8 cellular contexts compared by ENCODE assay signal in the genomic region with DNA sequence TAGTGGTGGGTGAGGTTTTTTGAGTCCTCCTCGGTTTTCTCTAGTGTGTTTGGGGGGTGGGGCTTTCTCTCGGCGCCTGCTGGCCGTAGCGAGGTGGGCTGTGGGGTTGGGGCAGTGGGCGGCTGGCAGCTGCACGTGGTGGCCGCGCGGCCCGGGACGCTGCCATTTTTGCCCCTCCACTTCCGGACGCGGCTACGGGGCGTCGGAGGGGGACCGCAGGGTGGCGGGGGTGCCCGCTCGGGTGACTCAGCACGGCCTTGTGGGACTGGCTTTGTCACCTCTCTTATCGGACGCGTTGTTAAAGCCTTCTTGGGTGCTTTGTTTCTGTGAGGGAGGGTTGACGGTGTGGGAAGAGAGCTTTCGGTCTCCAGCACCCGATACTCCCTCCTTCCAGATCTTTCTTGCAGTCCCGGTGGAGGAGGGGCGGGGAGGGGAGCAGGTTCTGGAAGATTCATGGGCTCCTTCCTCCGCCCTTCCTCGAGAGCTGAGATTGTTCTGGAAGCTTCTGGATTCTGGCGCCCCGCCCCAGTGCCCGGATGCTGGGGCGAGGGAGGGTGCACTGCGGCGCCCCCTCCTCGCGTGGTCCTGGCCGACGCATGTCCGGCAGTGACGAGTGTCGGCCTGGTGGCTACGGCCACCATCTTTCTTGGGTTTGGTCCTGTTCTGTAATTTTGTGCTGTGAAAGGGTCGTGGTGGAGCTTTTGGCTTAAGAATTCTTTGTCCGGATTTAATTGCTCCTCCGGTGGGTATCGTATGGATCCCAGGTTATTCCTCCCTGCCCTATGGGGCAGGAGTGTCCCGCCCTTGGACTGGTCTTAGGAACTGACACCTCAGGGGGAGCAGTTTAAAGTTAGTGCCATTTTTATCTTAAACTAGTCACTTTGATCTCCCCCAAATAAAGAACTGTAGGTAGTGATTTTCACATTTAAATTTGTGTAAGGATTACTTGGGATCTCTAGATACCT. TPM values are rescaled to one million over a fixed set of nuclear protein-coding genes. Genes with fewer than 3 reads are reported as not detected.
A peak's percentile ranks its signal among the peaks of the same experiment; 100 is the strongest.
DNase-seq lines count a peak whose midpoint lies in the region; ATAC-seq and TF ChIP-seq lines count a peak whose summit lies in the region.

No MANE protein-coding gene starts in this region.

- H3K79me2 ChIP-seq in osteoblast (ENCODE audit: insufficient read depth, low read length): peaks cover 52% of the 10 kb centered on the region

- H3K27ac ChIP-seq in SJCRH30 (peak overlapping the region; percentile 84), osteoblast (ENCODE audit: low read depth, low read length) (peak overlapping the region; percentile 95), temporal lobe (ENCODE audit: low read depth, low read length) (peak overlapping the region; percentile 100)

- H3K4me2 ChIP-seq in osteoblast (ENCODE audit: insufficient read depth, low read length): peak overlapping the region; percentile 97

- no peaks in the 10 kb centered on the region; the same call in none of the 2 replicates for H3K4me1 ChIP-seq in SJCRH30
- peaks cover 26% of the 10 kb centered on the region for H3K4me1 ChIP-seq in osteoblast (ENCODE audit: insufficient read depth, low read length)

- no peak for TF ChIP-seq CTCF in osteoblast (IDR thresholded peaks at IDR 0.05; ENCODE audit: extremely low read depth, low read depth, low read length)

- H3K27me3 ChIP-seq in SJCRH30 (no peaks in the 10 kb centered on the region), osteoblast (ENCODE audit: insufficient read depth, low read length) (no peaks in the 10 kb centered on the region)

- H3K4me3 ChIP-seq in SJCRH30: peak overlapping the region; percentile 93
- peak overlapping the region; percentile 99 for H3K4me3 ChIP-seq in osteoblast (ENCODE audit: insufficient read depth, low read length)

- no peak overlapping the region for H2AFZ ChIP-seq in osteoblast (ENCODE audit: low read length)

- no peaks in the 10 kb centered on the region for H3K9me3 ChIP-seq in SJCRH30 (replicated peaks)
- H3K9me3 ChIP-seq in osteoblast (ENCODE audit: low read depth, low read length): no peaks in the 10 kb centered on the region

- H3K36me3 ChIP-seq in SJCRH30 (peaks cover 52% of the 10 kb centered on the region), osteoblast (ENCODE audit: insufficient read depth, low read length) (peaks cover 41% of the 10 kb centered on the region)

- peaks cover 49% of the 10 kb centered on the region for H4K20me1 ChIP-seq in osteoblast (ENCODE audit: insufficient read depth, low read length)

- peak; percentile 36 for ATAC-seq in HG03175 (IDR thresholded peaks at IDR 0.05; ENCODE audit: unreplicated experiment)

- DNase-seq in NCI-H345 (lab: John Stamatoyannopoulos, UW) (peak; percentile 50), NCI-H345 treated with DMSO at 0.1 percent for 48 hours (lab: John Stamatoyannopoulos, UW; ENCODE audit: unreplicated experiment) (no peak), SJCRH30 (peak; percentile 49 to 53), glomerular visceral epithelial cell (ENCODE audit: extremely low spot score) (peak; percentile 61), osteoblast (ENCODE audit: insufficient read length, low spot score, missing footprints) (peak; percentile 88)
- DNase-seq in activated naive CD4-positive, alpha-beta T cell treated with Interleukin-2 at 50 U/mL for 16 hours: peak; percentile 92

RNA-seq across cellular contexts. Expression of gene HSP90AB1, which starts 0.7 kb away (rescaled TPM):
- total RNA-seq in SJCRH30 (2014; rRNA removed; shearing (Covaris generic)): 1,351 and 1,358 TPM in 2 replicates
- 676 and 702 TPM in 2 replicates for total RNA-seq in osteoblast
- 440 TPM for total RNA-seq in temporal lobe

RNA-seq across cellular contexts. Expression of gene SLC35B2, which starts 9.7 kb away (rescaled TPM):
- total RNA-seq in SJCRH30 (2014; rRNA removed; shearing (Covaris generic)): 27.8 and 28.5 TPM in 2 replicates
- total RNA-seq in osteoblast (86.0 and 94.1 TPM in 2 replicates), temporal lobe (23.8 TPM)

RNA-seq across cellular contexts. Expression of gene NFKBIE, which starts 17.7 kb away (rescaled TPM):
- 7.8 and 9.6 TPM in 2 replicates for total RNA-seq in SJCRH30 (2014; rRNA removed; shearing (Covaris generic))
- total RNA-seq in osteoblast: 3.2 and 4.7 TPM in 2 replicates
- 8.1 TPM for total RNA-seq in temporal lobe

RNA-seq across cellular contexts. Expression of gene TMEM151B, which starts 22.6 kb away (rescaled TPM):
- 1.2 and 1.5 TPM in 2 replicates for total RNA-seq in SJCRH30 (2014; rRNA removed; shearing (Covaris generic))
- total RNA-seq in osteoblast (not detected in 2 replicates), temporal lobe (44.5 TPM)

RNA-seq across cellular contexts. Expression of gene SLC29A1, which starts 24.2 kb away (rescaled TPM):
- total RNA-seq in SJCRH30 (2014; rRNA removed; shearing (Covaris generic)): 102 and 109 TPM in 2 replicates
- total RNA-seq in osteoblast (8.0 and 10.0 TPM in 2 replicates), temporal lobe (5.4 TPM)
